ENCODE assay signal across 1 cellular context in genomic region chr2:157460384-157460837, GRCh38.
TF ChIP-seq lines count a peak whose summit lies in the region.

No MANE protein-coding gene starts in this region.

TF ChIP-seq in GM23338, 12 proteins besides CTCF, POLR2A, EP300 and RAD21 (continued from another document):
- no peak for TF ChIP-seq ZNF462 (CRISPR knock-in tag; IDR thresholded peaks at IDR 0.05)
- no peak for TF ChIP-seq ZNF114 (CRISPR knock-in tag; IDR thresholded peaks at IDR 0.05)
- no peak for TF ChIP-seq REST (IDR thresholded peaks at IDR 0.05; ENCODE audit: unreplicated experiment)
- TF ChIP-seq ETS1 (IDR thresholded peaks at IDR 0.05): no peak
- no peak for TF ChIP-seq ZNF331 (CRISPR knock-in tag; IDR thresholded peaks at IDR 0.05; ENCODE audit: low read depth)
- TF ChIP-seq STAT1 (IDR thresholded peaks at IDR 0.05; ENCODE audit: unreplicated experiment): no peak
